1 cellular context compared by ENCODE assay signal in the genomic region with DNA sequence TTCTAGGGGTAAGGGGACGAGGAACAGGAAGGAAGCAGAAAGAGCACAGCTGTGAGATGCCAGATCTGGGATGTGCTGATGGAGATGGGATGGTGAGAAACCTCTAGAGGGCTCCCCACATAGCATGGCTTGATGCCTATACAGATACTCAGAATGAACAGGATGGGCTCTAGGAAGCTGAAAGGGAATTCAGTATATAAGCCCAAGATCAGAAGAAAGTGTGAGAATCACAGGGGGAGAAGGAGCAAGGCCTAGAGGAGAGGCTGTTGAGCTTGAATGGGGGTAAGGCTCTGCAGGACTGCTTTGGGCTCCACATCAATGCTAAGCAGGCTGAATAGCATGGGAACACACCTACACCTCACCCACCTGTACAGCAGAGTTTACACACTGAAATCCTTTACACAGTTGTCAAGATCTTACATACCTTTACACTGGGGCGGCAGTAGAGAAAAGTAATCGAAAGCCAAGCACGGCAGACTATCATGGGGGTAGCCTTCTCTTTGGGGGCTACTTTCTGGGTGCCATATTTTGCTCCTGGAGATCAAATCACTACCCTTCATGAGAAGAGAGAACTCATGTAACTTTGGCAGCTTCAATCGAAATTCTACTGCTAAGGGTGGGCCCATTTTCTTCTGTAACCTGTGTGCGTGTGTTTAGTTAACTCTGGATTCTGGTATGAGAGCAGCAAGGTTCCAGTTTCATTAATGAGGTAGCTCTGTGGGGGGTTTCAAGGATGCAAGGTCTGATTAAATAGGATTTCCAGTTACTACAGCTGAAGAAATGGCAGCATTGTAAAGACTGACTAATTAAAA.
TF ChIP-seq lines count a peak whose summit lies in the region.

No MANE protein-coding gene starts in this region.

TF ChIP-seq in GM12878, 131 proteins besides CTCF, POLR2A, EP300 and RAD21:
- TF ChIP-seq, protein P1, sequence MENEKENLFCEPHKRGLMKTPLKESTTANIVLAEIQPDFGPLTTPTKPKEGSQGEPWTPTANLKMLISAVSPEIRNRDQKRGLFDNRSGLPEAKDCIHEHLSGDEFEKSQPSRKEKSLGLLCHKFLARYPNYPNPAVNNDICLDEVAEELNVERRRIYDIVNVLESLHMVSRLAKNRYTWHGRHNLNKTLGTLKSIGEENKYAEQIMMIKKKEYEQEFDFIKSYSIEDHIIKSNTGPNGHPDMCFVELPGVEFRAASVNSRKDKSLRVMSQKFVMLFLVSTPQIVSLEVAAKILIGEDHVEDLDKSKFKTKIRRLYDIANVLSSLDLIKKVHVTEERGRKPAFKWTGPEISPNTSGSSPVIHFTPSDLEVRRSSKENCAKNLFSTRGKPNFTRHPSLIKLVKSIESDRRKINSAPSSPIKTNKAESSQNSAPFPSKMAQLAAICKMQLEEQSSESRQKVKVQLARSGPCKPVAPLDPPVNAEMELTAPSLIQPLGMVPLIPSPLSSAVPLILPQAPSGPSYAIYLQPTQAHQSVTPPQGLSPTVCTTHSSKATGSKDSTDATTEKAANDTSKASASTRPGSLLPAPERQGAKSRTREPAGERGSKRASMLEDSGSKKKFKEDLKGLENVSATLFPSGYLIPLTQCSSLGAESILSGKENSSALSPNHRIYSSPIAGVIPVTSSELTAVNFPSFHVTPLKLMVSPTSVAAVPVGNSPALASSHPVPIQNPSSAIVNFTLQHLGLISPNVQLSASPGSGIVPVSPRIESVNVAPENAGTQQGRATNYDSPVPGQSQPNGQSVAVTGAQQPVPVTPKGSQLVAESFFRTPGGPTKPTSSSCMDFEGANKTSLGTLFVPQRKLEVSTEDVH (IDR thresholded peaks at IDR 0.05; ENCODE audit: low read depth, partially characterized antibody), result no peak
- peak; percentile 40; the same call in 1 of the 2 replicates for TF ChIP-seq JUNB (IDR thresholded peaks at IDR 0.05)
TF ChIP-seq in GM12878: peak in this region for 1.
